15 cellular contexts compared by ENCODE assay signal in the genomic region with DNA sequence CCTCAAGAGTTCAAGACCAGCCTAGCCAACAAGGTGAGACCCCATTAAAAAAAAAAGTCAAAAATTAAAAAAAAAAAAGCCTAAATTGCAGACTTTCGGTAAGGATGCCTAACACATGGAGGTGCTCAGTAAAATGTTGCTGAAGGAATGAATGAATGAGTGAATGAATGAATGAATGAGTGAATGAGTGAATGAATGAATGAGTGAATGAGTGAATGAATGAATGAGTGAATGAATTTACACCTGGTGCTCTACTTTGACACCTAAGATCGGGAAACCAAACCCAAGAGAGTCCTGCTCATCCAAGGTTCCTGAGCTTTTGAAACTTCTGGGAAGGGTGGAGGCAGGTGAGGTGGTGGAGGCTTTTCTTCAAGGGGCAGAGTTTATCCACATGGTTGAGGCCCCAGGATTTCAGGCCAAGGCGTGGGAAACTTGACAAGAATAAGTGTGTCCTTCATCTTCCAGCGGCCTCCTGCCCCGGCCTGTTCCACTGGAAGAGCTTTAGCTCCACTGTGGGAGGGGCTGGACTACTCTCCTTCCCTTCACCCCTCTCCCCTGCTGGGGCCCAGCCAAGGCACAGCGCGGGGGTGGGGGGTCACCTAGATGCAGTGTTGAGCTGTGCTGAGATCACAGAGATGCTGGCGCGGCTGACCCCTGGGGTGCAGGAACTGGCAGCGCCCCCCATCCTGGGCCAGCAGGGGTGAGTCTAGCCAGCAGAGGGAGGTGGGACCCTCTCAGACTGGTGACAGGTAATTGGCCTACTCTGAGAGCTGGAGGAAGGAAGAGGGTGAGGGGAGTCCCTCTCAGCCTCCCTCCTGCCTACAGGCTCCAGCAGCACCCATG.
DNase-seq lines count a peak whose midpoint lies in the region; ATAC-seq, FAIRE-seq and TF ChIP-seq lines count a peak whose summit lies in the region.
"Had no signal": no experiment of that assay in that cellular context is flagged by ENCODE, and none has a peak within 500 bp of the region (broad histone marks: within the 10 kb centered on the region; RNA-seq: fewer than 3 reads in every experiment).

No MANE protein-coding gene starts in this region.

- no peaks in the 10 kb centered on the region for H3K36me3 ChIP-seq in mammary epithelial cell (ENCODE audit: insufficient read depth, low read length)
- no peaks in the 10 kb centered on the region for H3K36me3 ChIP-seq in K562 (ENCODE audit: control insufficient read depth, insufficient read depth, low read length)
- no peaks in the 10 kb centered on the region for H3K36me3 ChIP-seq in neuronal stem cell (replicated peaks in 1 of 2; ENCODE audit: control insufficient read depth in 2 of 2, insufficient read depth in 2 of 2, low read length in 2 of 2)

- H3K36me3 Mint-ChIP-seq in MCF 10A (ENCODE audit: insufficient read depth, unreplicated experiment), result no peaks in the 10 kb centered on the region
- H3K36me3 Mint-ChIP-seq in glutamatergic neuron (ENCODE audit: unreplicated experiment), result no peaks in the 10 kb centered on the region
- H3K36me3 Mint-ChIP-seq: CD14-positive monocyte; CD8-positive, alpha-beta T cell had no signal

- TF ChIP-seq CTCF in mammary epithelial cell (conservative IDR thresholded peaks at IDR 0.05 in 1 of 2, IDR thresholded peaks at IDR 0.05 in 1 of 2; ENCODE audit: extremely low read depth in 1 of 2, insufficient read depth in 1 of 2, low read depth in 1 of 2, low read length in 2 of 2) (no peak), MCF 10A (IDR thresholded peaks at IDR 0.05; ENCODE audit: unreplicated experiment) (no peak), K562 (IDR thresholded peaks at IDR 0.05 in 2 of 3, conservative IDR thresholded peaks at IDR 0.05 in 1 of 3; ENCODE audit: insufficient read depth in 2 of 3, low read depth in 1 of 3, low read length in 3 of 3) (no peak), glutamatergic neuron (IDR thresholded peaks at IDR 0.05; ENCODE audit: partially characterized antibody, unreplicated experiment) (no peak)

- H3K27me3 ChIP-seq in mammary epithelial cell (ENCODE audit: insufficient read depth, low read length) (peaks cover 6% of the 10 kb centered on the region), K562 (ENCODE audit: control insufficient read depth in 2 of 2, insufficient read depth in 2 of 2, low read length in 2 of 2) (peaks cover 15 to 65% of the 10 kb centered on the region in 2 experiments), neuronal stem cell (ENCODE audit: control insufficient read depth in 3 of 3, insufficient read depth in 3 of 3, low read depth in 1 of 3, low read length in 3 of 3) (peaks cover 0 to 44% (median 0%) of the 10 kb centered on the region in 3 experiments)

- H2BK120ac ChIP-seq in neuronal stem cell (ENCODE audit: low read depth, low read length), result peak overlapping the region; percentile 35

- BruUV-seq in mammary epithelial cell (replicated peaks; lab: Mats Ljungman, UMichigan) (no TSS peak), MCF 10A (replicated peaks; lab: Mats Ljungman, UMichigan) (no TSS peak), K562 (replicated peaks; lab: Mats Ljungman, UMichigan) (no TSS peak)

- H3K9me1 ChIP-seq in K562 (ENCODE audit: control insufficient read depth, insufficient read depth, low read length), result no peaks in the 10 kb centered on the region

- H3K79me2 ChIP-seq in mammary epithelial cell (ENCODE audit: insufficient read depth, low read length), result no peaks in the 10 kb centered on the region
- H3K79me2 ChIP-seq in K562 (ENCODE audit: control insufficient read depth, insufficient read depth, low read length), result no peaks in the 10 kb centered on the region

- intact Hi-C loops in mammary epithelial cell (cut with micrococcal nuclease), result loop anchor here (5.0 kb wide), 1 partner anchor 52 kb away; no protein-coding TSS in a partner anchor
- intact Hi-C loops in MCF 10A (cut with micrococcal nuclease), result no loop called here
- intact Hi-C loops in K562 (cut with micrococcal nuclease), result no loop called here

- no peak overlapping the region for H3K23ac ChIP-seq in neuronal stem cell (ENCODE audit: low read depth, low read length, poor library complexity)

- no peak overlapping the region for H3K4me3 ChIP-seq in mammary epithelial cell (replicated peaks in 1 of 3; ENCODE audit: insufficient read depth in 1 of 3, low read depth in 2 of 3, low read length in 3 of 3)
- H3K4me3 ChIP-seq in K562, result no peak overlapping the region
- no peak overlapping the region for H3K4me3 ChIP-seq in neuronal stem cell (ENCODE audit: low read length in 2 of 2)

- dilution Hi-C loops in mammary epithelial cell (cut with HindIII; ENCODE audit: low sequenced_read_pairs), result no loop called here

- TF ChIP-seq RAD21 in K562 (CRISPR knock-in tag; conservative IDR thresholded peaks at IDR 0.05 in 1 of 2, IDR thresholded peaks at IDR 0.05 in 1 of 2), result no peak

- TF ChIP-seq POLR2A in K562 (conservative IDR thresholded peaks at IDR 0.05), result no peak

- CTCF ChIA-PET in mammary epithelial cell (lab: Charles Lee; ENCODE audit: low non-redundant PET) (no interaction called here), MCF 10A (lab: Yijun Ruan, JAX) (no interaction called here), K562 (lab: Yijun Ruan, JAX; ENCODE audit: low intra/inter-chr PET ratio) (no interaction called here)

- H3K27ac ChIP-seq in mammary epithelial cell (ENCODE audit: insufficient read depth, low read depth, low read length) (no peak overlapping the region), K562 (ENCODE audit: extremely low read depth, low read depth, low read length) (no peak overlapping the region), neuronal stem cell (replicated peaks; ENCODE audit: low read length) (no peak overlapping the region)
- H3K27ac ChIP-seq: 22Rv1 had no signal

- POLR2A ChIA-PET in MCF 10A (lab: Yijun Ruan, JAX) (interaction anchor here (0.6 kb wide), 1 partner anchor 14 kb away, joined by 3 read pairs; no protein-coding TSS in a partner anchor), K562 (lab: Yijun Ruan, JAX) (interaction anchor here (0.8 kb wide), 1 partner anchor 38 kb away, joined by 4 read pairs; no protein-coding TSS in a partner anchor)

- no peak for FAIRE-seq in K562 (lab: Jason Lieb, UNC)
- FAIRE-seq: H54, HTR-8/SVneo had no signal

- 57% methylated on average over 8 of the region's 10 CpGs for WGBS in mammary epithelial cell (ENCODE audit: low coverage, missing lambda C conversion rate)
- 21% methylated on average over 10 of the region's 10 CpGs for WGBS in K562 (ENCODE audit: insufficient coverage, low coverage, missing lambda C conversion rate)
- no CpG with 5 or more reads among the region's 10 CpGs for WGBS in neuronal stem cell (ENCODE audit: extremely low coverage in 2 of 2, insufficient read length in 2 of 2, insufficient replicate concordance in 1 of 2), 2 donors

- TF ChIP-seq EP300 in K562 (IDR thresholded peaks at IDR 0.05; ENCODE audit: low read length), result no peak

- no peak overlapping the region for H3K4ac ChIP-seq in neuronal stem cell (ENCODE audit: low read length)

- H3K9me3 Mint-ChIP-seq in MCF 10A (ENCODE audit: unreplicated experiment), result no peaks in the 10 kb centered on the region
- no peaks in the 10 kb centered on the region for H3K9me3 Mint-ChIP-seq in glutamatergic neuron (ENCODE audit: unreplicated experiment)
- H3K9me3 Mint-ChIP-seq: CD8-positive, alpha-beta T cell had no signal

- H3K4me2 ChIP-seq in mammary epithelial cell (ENCODE audit: insufficient read depth, low read depth, low read length) (no peak overlapping the region), K562 (ENCODE audit: insufficient read depth, low read length) (no peak overlapping the region), neuronal stem cell (ENCODE audit: insufficient read depth, low read length, poor library complexity, severe bottlenecking) (no peak overlapping the region)

- no peak overlapping the region for H2BK5ac ChIP-seq in neuronal stem cell (ENCODE audit: low read length)

- in situ Hi-C loops in mammary epithelial cell (cut with MboI; ENCODE audit: low sequenced_read_pairs in 2 of 2), result no loop called here
- in situ Hi-C loops in K562 (cut with MboI), result no loop called here

- DNase-seq in mammary epithelial cell, result no peak
- DNase-seq in MCF 10A (ENCODE audit: unreplicated experiment), result no peak
- DNase-seq in K562 (ENCODE audit: extremely low read depth in 1 of 4, low spot score in 3 of 4), result no peak
- DNase-seq in neuronal stem cell (ENCODE audit: low spot score), result no peak
- DNase-seq in NCI-H2081 (lab: John Stamatoyannopoulos, UW), result no peak
- DNase-seq in glutamatergic neuron, result no peak
- no peak for DNase-seq in hypothalamus (lab: John Stamatoyannopoulos, UW)
- no peak for DNase-seq in DMS53 treated with DMSO at 0.1 percent for 48 hours (lab: John Stamatoyannopoulos, UW; ENCODE audit: unreplicated experiment)
- DNase-seq: CD8-positive, alpha-beta T cell; COR-L47; GF-D8 had no signal

- H3K9me3 ChIP-seq in mammary epithelial cell (replicated peaks; ENCODE audit: insufficient read depth, low read length) (no peaks in the 10 kb centered on the region), K562 (replicated peaks; ENCODE audit: control insufficient read depth, insufficient read depth, low read depth, low read length) (no peaks in the 10 kb centered on the region), neuronal stem cell (replicated peaks in 1 of 2; ENCODE audit: control insufficient read depth in 2 of 2, insufficient read depth in 1 of 2, low read depth in 1 of 2, low read length in 2 of 2) (no peaks in the 10 kb centered on the region)

- H4K8ac ChIP-seq in neuronal stem cell (ENCODE audit: low read depth, low read length), result no peak overlapping the region

- no peak overlapping the region for H3K18ac ChIP-seq in neuronal stem cell (ENCODE audit: low read length)

- no peaks in the 10 kb centered on the region for H3K79me1 ChIP-seq in neuronal stem cell (ENCODE audit: low read depth, low read length)

- H3K9ac ChIP-seq in mammary epithelial cell (ENCODE audit: insufficient read depth, low read length), result no peak overlapping the region
- H3K9ac ChIP-seq in K562 (ENCODE audit: insufficient read depth in 1 of 2, low read depth in 2 of 2, low read length in 2 of 2), result no peak overlapping the region
- no peak overlapping the region for H3K9ac ChIP-seq in neuronal stem cell (ENCODE audit: low read depth, low read length, poor library complexity)

- H3K27me3 Mint-ChIP-seq in MCF 10A (ENCODE audit: insufficient read depth, unreplicated experiment) (peaks cover 20% of the 10 kb centered on the region), glutamatergic neuron (ENCODE audit: unreplicated experiment) (peaks cover 6% of the 10 kb centered on the region)

- H3K4me3 Mint-ChIP-seq in MCF 10A (ENCODE audit: unreplicated experiment), result no peak overlapping the region
- no peak overlapping the region for H3K4me3 Mint-ChIP-seq in glutamatergic neuron (ENCODE audit: unreplicated experiment)
- H3K4me3 Mint-ChIP-seq: CD8-positive, alpha-beta T cell had no signal

- H4K91ac ChIP-seq in neuronal stem cell (ENCODE audit: low read depth, low read length, poor library complexity), result no peak overlapping the region

- H4K20me1 ChIP-seq in mammary epithelial cell (ENCODE audit: insufficient read depth, low read length) (no peaks in the 10 kb centered on the region), K562 (replicated peaks; ENCODE audit: control insufficient read depth, insufficient read depth, low read length) (peaks cover 7% of the 10 kb centered on the region; the same call in 1 of the 2 replicates)

- H2BK15ac ChIP-seq in neuronal stem cell (ENCODE audit: low read length), result no peak overlapping the region

- H3K4me1 Mint-ChIP-seq in MCF 10A (ENCODE audit: insufficient read depth, unreplicated experiment), result no peaks in the 10 kb centered on the region
- H3K4me1 Mint-ChIP-seq in glutamatergic neuron (ENCODE audit: low read depth, unreplicated experiment), result no peaks in the 10 kb centered on the region
- H3K4me1 Mint-ChIP-seq: CD14-positive monocyte had no signal

- no peak for ATAC-seq in K562
- ATAC-seq: CD8-positive, alpha-beta T cell had no signal

- peak overlapping the region; percentile 55 for H2AFZ ChIP-seq in mammary epithelial cell (ENCODE audit: low read depth, low read length)
- H2AFZ ChIP-seq in K562 (ENCODE audit: low read depth, low read length), result no peak overlapping the region
- no peak overlapping the region for H2AFZ ChIP-seq in neuronal stem cell (ENCODE audit: low read length)

- H3K14ac ChIP-seq in neuronal stem cell (ENCODE audit: low read length), result no peak overlapping the region

- peak overlapping the region; percentile 61 for H2AK5ac ChIP-seq in neuronal stem cell (ENCODE audit: low read depth, low read length)

- H3K4me1 ChIP-seq in mammary epithelial cell (ENCODE audit: insufficient read depth, low read length), result no peaks in the 10 kb centered on the region
- H3K4me1 ChIP-seq in K562 (replicated peaks in 1 of 2; ENCODE audit: control insufficient read depth in 2 of 2, insufficient read depth in 2 of 2, low read length in 2 of 2), result no peaks in the 10 kb centered on the region; a peak in 1 of 5 replicates
- H3K4me1 ChIP-seq in neuronal stem cell (ENCODE audit: control insufficient read depth in 2 of 2, insufficient read depth in 1 of 2, low read depth in 1 of 2, low read length in 2 of 2), result no peaks in the 10 kb centered on the region

- no peak overlapping the region for H3K27ac Mint-ChIP-seq in MCF 10A (ENCODE audit: low read depth, unreplicated experiment)
- H3K27ac Mint-ChIP-seq in glutamatergic neuron (ENCODE audit: unreplicated experiment), result no peak overlapping the region
- H3K27ac Mint-ChIP-seq: CD8-positive, alpha-beta T cell had no signal

- H2BK12ac ChIP-seq in neuronal stem cell (ENCODE audit: low read length), result no peak overlapping the region
